8 cellular contexts compared by ENCODE assay signal in genomic region chr21:44817506-44817880, GRCh38. TPM values are rescaled to one million over a fixed set of nuclear protein-coding genes. Genes with fewer than 3 reads are reported as not detected.
A peak's percentile ranks its signal among the peaks of the same experiment; 100 is the strongest.
DNase-seq lines count a peak whose midpoint lies in the region; ATAC-seq and TF ChIP-seq lines count a peak whose summit lies in the region.

No MANE protein-coding gene starts in this region.

- H3K4me3 ChIP-seq in smooth muscle cell: peak overlapping the region; percentile 91

- H3K27ac ChIP-seq in caudate nucleus (ENCODE audit: low read depth, low read length): peak overlapping the region; percentile 33
- H3K27ac ChIP-seq in smooth muscle cell (ENCODE audit: low read depth): no peak overlapping the region

- no peaks in the 10 kb centered on the region for H3K36me3 ChIP-seq in smooth muscle cell (ENCODE audit: low read depth)

- H3F3A ChIP-seq in smooth muscle cell (ENCODE audit: low read depth): no peaks in the 10 kb centered on the region

- DNase-seq in NK-92 treated with Interleukin-12 subunit alpha and Interleukin-12 subunit beta, amount 100 ng/mL, for 24 hours (lab: John Stamatoyannopoulos, UW): peak; percentile 67
- DNase-seq in NK-92 (lab: John Stamatoyannopoulos, UW; ENCODE audit: unreplicated experiment) (no peak), NCI-H2171 (lab: John Stamatoyannopoulos, UW) (peak; percentile 84), caudate nucleus (lab: John Stamatoyannopoulos, UW) (peak in 60 of 61 donors; percentile 19 to 95 (median 82)), iris pigment epithelial cell (ENCODE audit: low read depth) (peak; percentile 91), smooth muscle cell (lab: John Stamatoyannopoulos, UW; ENCODE audit: unreplicated experiment) (peak; percentile 68)
- DNase-seq in activated CD4-positive, CD25-positive, alpha-beta regulatory T cell treated with anti-CD3 and anti-CD28 coated beads, Interleukin-2, amount 50 U/mL, for 16 hours (ENCODE audit: low read depth, low spot score): peak; percentile 79

- no peaks in the 10 kb centered on the region for H3K4me1 ChIP-seq in smooth muscle cell (ENCODE audit: low read depth)

- peak; percentile 71 for ATAC-seq in HG03045 (IDR thresholded peaks at IDR 0.05; ENCODE audit: unreplicated experiment)

- no peaks in the 10 kb centered on the region for H3K9me3 ChIP-seq in smooth muscle cell (replicated peaks; ENCODE audit: low read depth)

- H3K79me2 ChIP-seq in smooth muscle cell (ENCODE audit: low read depth): peaks cover 20% of the 10 kb centered on the region

- no peak for TF ChIP-seq CTCF in smooth muscle cell (IDR thresholded peaks at IDR 0.05; ENCODE audit: borderline replicate concordance, insufficient read depth, poor library complexity, severe bottlenecking)

- peak overlapping the region; percentile 93 for H3K4me2 ChIP-seq in smooth muscle cell

- no peak overlapping the region for H3K9ac ChIP-seq in smooth muscle cell (ENCODE audit: low read depth)

- H2AFZ ChIP-seq in smooth muscle cell (ENCODE audit: low read depth): no peak overlapping the region

- no peaks in the 10 kb centered on the region for H3K27me3 ChIP-seq in smooth muscle cell (ENCODE audit: low read depth)

- H4K20me1 ChIP-seq in smooth muscle cell (ENCODE audit: low read depth): peaks cover 50% of the 10 kb centered on the region

- WGBS in smooth muscle cell (ENCODE audit: low lambda C conversion rate): 0% methylated on average over 30 of the region's 43 CpGs

RNA-seq across cellular contexts. Expression of gene SUMO3, which starts 0.4 kb away (rescaled TPM):
- 82.8 and 87.9 TPM in 2 replicates for total RNA-seq in smooth muscle cell
- 116 and 124 TPM in 2 replicates for polyA plus RNA-seq in smooth muscle cell

RNA-seq across cellular contexts. Expression of gene UBE2G2, which starts 15.9 kb away (rescaled TPM):
- 34.1 and 35.6 TPM in 2 replicates for total RNA-seq in smooth muscle cell
- polyA plus RNA-seq in smooth muscle cell: 33.1 and 38.0 TPM in 2 replicates

RNA-seq across cellular contexts. Expression of gene PTTG1IP, which starts 56.0 kb away (rescaled TPM):
- 331 and 369 TPM in 2 replicates for total RNA-seq in smooth muscle cell
- polyA plus RNA-seq in smooth muscle cell: 314 and 340 TPM in 2 replicates
